In genomic region chr3:29827756-29828155, GRCh38 we compare ENCODE assay signal across 19 cellular contexts.
DNase-seq lines count a peak whose midpoint lies in the region; ATAC-seq and TF ChIP-seq lines count a peak whose summit lies in the region.
"Had no signal": no experiment of that assay in that cellular context is flagged by ENCODE, and none has a peak within 500 bp of the region (broad histone marks: within the 10 kb centered on the region; RNA-seq: fewer than 3 reads in every experiment).

No MANE protein-coding gene starts in this region.

- H2BK120ac ChIP-seq in IMR-90 (ENCODE audit: low read depth, low read length) = no peak overlapping the region

- in situ Hi-C loops in IMR-90 (cut with MboI; ENCODE audit: low sequenced_read_pairs) = no loop called here

- no peak overlapping the region for H3K4me3 ChIP-seq in IMR-90 (ENCODE audit: insufficient read depth, low read depth, low read length)
- H3K4me3 ChIP-seq in choroid plexus epithelial cell (ENCODE audit: low read depth, low read length) = no peak overlapping the region
- no peak overlapping the region for H3K4me3 ChIP-seq in foreskin fibroblast (ENCODE audit: low read depth in 1 of 2, low read length in 2 of 2)
- H3K4me3 ChIP-seq: PC-9, SJSA1 had no signal

- no peaks in the 10 kb centered on the region; the same call in 1 of the 2 replicates for H3K4me1 ChIP-seq in IMR-90 (ENCODE audit: control insufficient read depth, insufficient read depth, low read length)
- H3K4me1 ChIP-seq: SJSA1 had no signal

- H3K4me2 ChIP-seq in IMR-90 (ENCODE audit: low read depth, low read length) = no peak overlapping the region
- H3K4me2 ChIP-seq: PC-9 had no signal

- no peaks in the 10 kb centered on the region for H3K27me3 ChIP-seq in IMR-90 (ENCODE audit: control insufficient read depth, insufficient read depth, low read length)
- H3K27me3 ChIP-seq: SJSA1 had no signal

- CTCF ChIA-PET in IMR-90 (lab: Yijun Ruan, JAX) = no interaction called here

- POLR2A ChIA-PET in IMR-90 (lab: Charles Lee; ENCODE audit: unreplicated experiment) = interaction anchor here (0.5 kb wide), 1 partner anchor 546 kb away, joined by 5 read pairs; no protein-coding TSS in a partner anchor

- H3K56ac ChIP-seq in IMR-90 (ENCODE audit: extremely low read depth, insufficient read depth, low read length) = no peak overlapping the region

- no peak overlapping the region for H4K8ac ChIP-seq in IMR-90 (ENCODE audit: low read depth in 2 of 2, low read length in 2 of 2)

- ATAC-seq in IMR-90 (ENCODE audit: low read depth) (peak; percentile 63), GM18858 (IDR thresholded peaks at IDR 0.05; ENCODE audit: unreplicated experiment) (no peak), GM18519 (IDR thresholded peaks at IDR 0.05; ENCODE audit: low FRiP score, unreplicated experiment) (no peak)
- ATAC-seq: HCT116 had no signal

- no peak overlapping the region for H3K27ac ChIP-seq in IMR-90 (ENCODE audit: insufficient read depth, low read length)
- H3K27ac ChIP-seq: C4-2B, PC-9, SJSA1 had no signal

- H2AFZ ChIP-seq in IMR-90 (replicated peaks; ENCODE audit: low read length, poor library complexity) = no peak overlapping the region
- H2AFZ ChIP-seq: PC-9 had no signal

- no peak for TF ChIP-seq CTCF in IMR-90 (conservative IDR thresholded peaks at IDR 0.05; ENCODE audit: low read depth, low read length)
- TF ChIP-seq CTCF in choroid plexus epithelial cell (conservative IDR thresholded peaks at IDR 0.05; ENCODE audit: low read depth, low read length) = no peak
- TF ChIP-seq CTCF in foreskin fibroblast (IDR thresholded peaks at IDR 0.05; ENCODE audit: low read depth, low read length) = no peak

- H3K9me1 ChIP-seq in IMR-90 (ENCODE audit: insufficient read depth, low read length) = no peaks in the 10 kb centered on the region

- peak overlapping the region; percentile 89 for H3K14ac ChIP-seq in IMR-90 (replicated peaks; ENCODE audit: low read depth, low read length)

- no peak overlapping the region for H3K9ac ChIP-seq in IMR-90 (ENCODE audit: low read depth, low read length)

- no peaks in the 10 kb centered on the region for H3K9me3 ChIP-seq in IMR-90 (ENCODE audit: control insufficient read depth, insufficient read depth, low read length)
- H3K9me3 ChIP-seq: SJSA1 had no signal

- no peak overlapping the region for H3K23ac ChIP-seq in IMR-90 (ENCODE audit: low read depth, low read length)

- H2AK9ac ChIP-seq in IMR-90 (replicated peaks; ENCODE audit: low read depth, low read length, poor library complexity) = no peak overlapping the region

- peak overlapping the region; percentile 5; the same call in 1 of the 2 replicates for H3K18ac ChIP-seq in IMR-90 (ENCODE audit: low read depth, low read length)

- no TSS peak for BruUV-seq in IMR-90 (replicated peaks; lab: Mats Ljungman, UMichigan)

- H2AK5ac ChIP-seq in IMR-90 (ENCODE audit: low read depth, low read length) = peak overlapping the region; percentile 43; the same call in 1 of the 2 replicates

- H4K5ac ChIP-seq in IMR-90 (ENCODE audit: low read depth, low read length) = 0 out of 2 replicates have a peak overlapping the region, but pooled peaks have one; percentile 4

- H4K20me1 ChIP-seq in IMR-90 (ENCODE audit: insufficient read depth, low read length) = no peaks in the 10 kb centered on the region

- intact Hi-C loops in IMR-90 (cut with micrococcal nuclease) = loop anchor here (10.0 kb wide), 1 partner anchor 543 kb away; the partner anchor contains the start of gene RBMS3

- H4K91ac ChIP-seq in IMR-90 (ENCODE audit: insufficient read depth, low read depth, low read length) = no peak overlapping the region

- H2BK5ac ChIP-seq in IMR-90 (ENCODE audit: low read depth, low read length, poor library complexity, severe bottlenecking) = peak overlapping the region; percentile 46

- no peak overlapping the region; the same call in 2 of the 3 replicates for H2BK15ac ChIP-seq in IMR-90 (ENCODE audit: low read depth, low read length)

- dilution Hi-C loops in IMR-90 (cut with HindIII; ENCODE audit: low sequenced_read_pairs, unreplicated experiment) = no loop called here

- H3K4ac ChIP-seq in IMR-90 (ENCODE audit: low read depth, low read length) = peak overlapping the region; percentile 1; the same call in 1 of the 2 replicates

- H3K79me1 ChIP-seq in IMR-90 (ENCODE audit: low read depth in 1 of 2, low read length in 2 of 2) = peaks cover 0 to 5% of the 10 kb centered on the region in 2 experiments; a peak in 1 of 4 replicates

- H2BK20ac ChIP-seq in IMR-90 (ENCODE audit: low read depth, low read length) = peak overlapping the region; percentile 16; the same call in 1 of the 2 replicates

- H3K36me3 ChIP-seq in IMR-90 (ENCODE audit: control insufficient read depth, insufficient read depth, low read length) = peaks cover 4% of the 10 kb centered on the region; the same call in 1 of the 2 replicates
- H3K36me3 ChIP-seq: SJSA1 had no signal

- DNase-seq in AG08395 (ENCODE audit: low spot score) = peak; percentile 4
- peak; percentile 70 for DNase-seq in IMR-90
- DNase-seq in choroid plexus epithelial cell (ENCODE audit: low read depth) = peak; percentile 55
- peak; percentile 21 to 55 for DNase-seq in foreskin fibroblast
- DNase-seq in nucleus accumbens (lab: John Stamatoyannopoulos, UW) = no peak
- DNase-seq in DMS53 (lab: John Stamatoyannopoulos, UW) = no peak
- DNase-seq: DMS 273 treated with DMSO at 0.1 percent for 48 hours, KBM-7, NCI-H1048, NCI-H1436 treated with DMSO at 0.1 percent for 48 hours, NCI-H2081, NCI-H510A, NCI-H774, PC-9 had no signal

- no peak for TF ChIP-seq RAD21 in IMR-90 (IDR thresholded peaks at IDR 0.05; ENCODE audit: low read length)

- TF ChIP-seq POLR2A in IMR-90 (IDR thresholded peaks at IDR 0.05; ENCODE audit: low read depth, low read length) = no peak

TF ChIP-seq in IMR-90, 13 proteins besides CTCF, POLR2A, EP300 and RAD21:
- no peak for TF ChIP-seq NFE2L2 (IDR thresholded peaks at IDR 0.05; ENCODE audit: low read depth, low read length)
- TF ChIP-seq CEBPB (IDR thresholded peaks at IDR 0.05; ENCODE audit: low read depth, low read length) = peak; percentile 34; the same call in 1 of the 2 replicates
- no peak for TF ChIP-seq RCOR1 (IDR thresholded peaks at IDR 0.05; ENCODE audit: insufficient replicate concordance, low read length)

Comparison
In these comparisons a context has a peak if more than half of its experiments do, and no peak if none do; other contexts are left out.
1. DNase-seq: peak in AG08395 (single experiment), IMR-90 (single experiment), choroid plexus epithelial cell (single experiment) and foreskin fibroblast (2 of 2); none in nucleus accumbens (0 of 56) and DMS53 (single experiment).